Comparison of ENCODE assay signal across 9 cellular contexts in the genomic region with DNA sequence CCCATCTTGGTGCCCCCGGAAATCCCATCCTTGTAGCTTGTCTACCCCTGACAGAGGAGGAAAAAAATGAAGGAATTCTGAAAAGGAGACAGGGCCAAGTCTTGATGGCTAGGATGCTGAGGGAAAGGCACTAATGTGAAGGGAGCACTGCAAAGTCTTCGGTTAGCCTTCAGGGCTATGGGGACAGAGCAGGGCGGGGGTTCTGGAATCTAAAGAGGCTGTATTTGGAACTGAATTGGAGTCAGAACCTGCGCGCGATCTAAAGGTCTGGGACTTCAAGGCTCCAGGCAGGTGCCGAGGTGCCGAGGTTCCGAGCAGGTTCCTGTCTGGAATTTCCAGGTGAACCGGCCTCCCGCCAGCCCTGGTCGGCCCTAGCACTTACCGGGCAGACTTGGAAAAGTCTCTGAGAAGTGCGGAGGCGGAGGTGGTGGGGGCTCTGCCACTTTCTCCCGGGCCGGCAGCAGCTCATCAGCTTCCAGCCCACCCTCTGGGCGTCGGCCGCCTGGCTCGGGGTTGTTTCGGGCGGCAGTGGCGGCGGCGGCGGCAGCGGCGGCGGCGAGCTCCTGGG. TPM values are rescaled to one million over a fixed set of nuclear protein-coding genes. Genes with fewer than 3 reads are reported as not detected.
DNase-seq lines count a peak whose midpoint lies in the region; ATAC-seq, FAIRE-seq and TF ChIP-seq lines count a peak whose summit lies in the region.
"Had no signal": no experiment of that assay in that cellular context is flagged by ENCODE, and none has a peak within 500 bp of the region (broad histone marks: within the 10 kb centered on the region; RNA-seq: fewer than 3 reads in every experiment).

No MANE protein-coding gene starts in this region.

- no peak overlapping the region for H3K27ac Mint-ChIP-seq in CD8-positive, alpha-beta T cell

- H3K27ac ChIP-seq in CD8-positive, alpha-beta T cell (ENCODE audit: low read depth, low read length) = no peak overlapping the region
- H3K27ac ChIP-seq in foreskin keratinocyte (no peak overlapping the region), thyroid gland (no peak overlapping the region)

- POLR2A ChIA-PET in CD8-positive, alpha-beta T cell (lab: Charles Lee) = no interaction called here

- no peak for ATAC-seq in CD8-positive, alpha-beta T cell
- ATAC-seq in foreskin keratinocyte = peak; percentile 25

- WGBS in thyroid gland, 2 donors = 12 to 19% methylated on average over 19 to 31 of the region's 31 CpGs

- no peak for DNase-seq in CD8-positive, alpha-beta T cell
- no peak for DNase-seq in LNCaP clone FGC (ENCODE audit: low read depth)
- DNase-seq in foreskin keratinocyte = no peak
- peak; percentile 82 for DNase-seq in posterior vena cava (ENCODE audit: low spot score)
- no peak for DNase-seq in thyroid gland
- no peak for DNase-seq in GM19239 (ENCODE audit: insufficient read length, low spot score)
- no peak for DNase-seq in NCI-H2227 treated with DMSO at 0.1 percent for 48 hours (lab: John Stamatoyannopoulos, UW)
- DNase-seq in ACHN = no peak

- TF ChIP-seq CTCF in CD8-positive, alpha-beta T cell (IDR thresholded peaks at IDR 0.05) = no peak
- TF ChIP-seq CTCF in LNCaP clone FGC (IDR thresholded peaks at IDR 0.05; ENCODE audit: control insufficient read depth, extremely low read depth, insufficient read depth) (no peak), foreskin keratinocyte (conservative IDR thresholded peaks at IDR 0.05) (no peak), thyroid gland (IDR thresholded peaks at IDR 0.05) (no peak)

- no peaks in the 10 kb centered on the region for H3K9me3 ChIP-seq in CD8-positive, alpha-beta T cell (ENCODE audit: low read length)
- no peaks in the 10 kb centered on the region for H3K9me3 ChIP-seq in thyroid gland

- H3K4me3 Mint-ChIP-seq in CD8-positive, alpha-beta T cell = peak overlapping the region; percentile 58

- H3K27me3 Mint-ChIP-seq in CD8-positive, alpha-beta T cell (ENCODE audit: low read depth) = peaks cover 33% of the 10 kb centered on the region

- H3K4me1 ChIP-seq in CD8-positive, alpha-beta T cell (ENCODE audit: insufficient read depth, low read length) = peaks cover 4% of the 10 kb centered on the region
- H3K4me1 ChIP-seq in foreskin keratinocyte (no peaks in the 10 kb centered on the region), thyroid gland (peaks cover 5 to 20% of the 10 kb centered on the region in 2 donors)

- H3K4me1 Mint-ChIP-seq in CD8-positive, alpha-beta T cell (ENCODE audit: low read depth) = peaks cover 6% of the 10 kb centered on the region

- H3K27me3 ChIP-seq in CD8-positive, alpha-beta T cell (ENCODE audit: insufficient read depth, low read length) = peaks cover 16% of the 10 kb centered on the region
- H3K27me3 ChIP-seq in foreskin keratinocyte (peaks cover 97% of the 10 kb centered on the region), thyroid gland (no peaks in the 10 kb centered on the region)

- H3K9me3 Mint-ChIP-seq in CD8-positive, alpha-beta T cell = no peaks in the 10 kb centered on the region

- in situ Hi-C loops in ACHN (cut with HindIII; ENCODE audit: low pct_ligation_motif_present, low pct_unique_long_range_greater_than_20kb, low sequenced_read_pairs) = no loop called here

- no peak overlapping the region for H3K4me3 ChIP-seq in CD8-positive, alpha-beta T cell (ENCODE audit: low read depth, low read length)
- H3K4me3 ChIP-seq in LNCaP clone FGC (ENCODE audit: low read depth, low read length) = peak overlapping the region; percentile 21; the same call in 1 of the 2 replicates
- peak overlapping the region in 1 of 3 donors; percentile 22 for H3K4me3 ChIP-seq in thyroid gland (replicated peaks in 1 of 3)

- CTCF ChIA-PET in CD8-positive, alpha-beta T cell (lab: Charles Lee) = interaction anchor here (1.2 to 1.8 kb wide), 3 partner anchors 24 to 131 kb away, joined by 3 to 5 read pairs (median 4); no protein-coding TSS in a partner anchor

- TF ChIP-seq POLR2A in thyroid gland (IDR thresholded peaks at IDR 0.05) = no peak

- intact Hi-C loops in CD8-positive, alpha-beta T cell (cut with DNase I, micrococcal nuclease) = loop anchor here in 1 of 2 experiments (5.0 kb wide), 1 partner anchor 136 kb away; no protein-coding TSS in a partner anchor
- intact Hi-C loops in posterior vena cava (cut with DNase I) = no loop called here
- intact Hi-C loops in thyroid gland (cut with DNase I) = no loop called here

- no peaks in the 10 kb centered on the region for H3K36me3 ChIP-seq in CD8-positive, alpha-beta T cell (ENCODE audit: insufficient read depth, low read length)
- H3K36me3 ChIP-seq in thyroid gland = no peaks in the 10 kb centered on the region

- H3K36me3 Mint-ChIP-seq in CD8-positive, alpha-beta T cell = no peaks in the 10 kb centered on the region

- no peak for FAIRE-seq in GM19239 (lab: Jason Lieb, UNC)

RNA-seq across cellular contexts. Expression of gene GBX1, which starts 0.8 kb away (rescaled TPM):
- not detected for total RNA-seq in CD8-positive, alpha-beta T cell
- total RNA-seq in foreskin keratinocyte = not detected in 2 replicates
- not detected in 2 replicates for polyA plus RNA-seq in foreskin keratinocyte
- not detected for total RNA-seq in posterior vena cava
- not detected for total RNA-seq in thyroid gland
- total RNA-seq: LHCN-M2 had no signal

RNA-seq across cellular contexts. Expression of gene ASB10, which starts 20.3 kb away (rescaled TPM):
- total RNA-seq in CD8-positive, alpha-beta T cell = not detected
- total RNA-seq in foreskin keratinocyte = not detected in 2 replicates
- polyA plus RNA-seq in foreskin keratinocyte = not detected in 2 replicates
- total RNA-seq in posterior vena cava = not detected
- not detected for total RNA-seq in thyroid gland
- total RNA-seq: LHCN-M2 had no signal

RNA-seq across cellular contexts. Expression of gene H2BK1, which starts 43.6 kb away (rescaled TPM):
- total RNA-seq in CD8-positive, alpha-beta T cell = 1 to 10 TPM; 1.5 to 1.6 TPM
- total RNA-seq in foreskin keratinocyte (not detected in 2 replicates), posterior vena cava (1 to 10 TPM in 1 of 2 donors, not detected in 1; 1.1 TPM), thyroid gland (not detected)
- not detected in 2 replicates for polyA plus RNA-seq in foreskin keratinocyte
- total RNA-seq: LHCN-M2 had no signal
